10 cellular contexts compared by ENCODE assay signal in genomic region chr19:10113964-10114650, GRCh38. TPM values are rescaled to one million over a fixed set of nuclear protein-coding genes. Genes with fewer than 3 reads are reported as not detected.
A peak's percentile ranks its signal among the peaks of the same experiment; 100 is the strongest.
DNase-seq lines count a peak whose midpoint lies in the region; ATAC-seq, FAIRE-seq and TF ChIP-seq lines count a peak whose summit lies in the region.
"Had no signal": no experiment of that assay in that cellular context is flagged by ENCODE, and none has a peak within 500 bp of the region (broad histone marks: within the 10 kb centered on the region; RNA-seq: fewer than 3 reads in every experiment).

No MANE protein-coding gene starts in this region.

- peaks cover 31 to 81% (median 43%) of the 10 kb centered on the region in 3 donors for H3K4me1 Mint-ChIP-seq in CD8-positive, alpha-beta memory T cell

- TF ChIP-seq POLR2A in erythroblast (IDR thresholded peaks at IDR 0.05; ENCODE audit: low read length) = peak; percentile 38

- ATAC-seq in foreskin keratinocyte = no peak

- WGBS in small intestine, 3 donors = 87 to 90% (median 89%) methylated on average over 36 to 43 of the region's 43 CpGs

- peak overlapping the region in 3 of 7 donors; percentile 34 to 87 (median 79) for H3K4me3 Mint-ChIP-seq in CD8-positive, alpha-beta memory T cell

- peak; percentile 62 for DNase-seq in BE2C
- DNase-seq in CD8-positive, alpha-beta memory T cell = peak in 1 of 5 donors; percentile 57
- DNase-seq in NCI-H69 (lab: John Stamatoyannopoulos, UW) = peak; percentile 18
- peak in 1 of 2 experiments; percentile 32 for DNase-seq in erythroblast (lab: John Stamatoyannopoulos, UW)
- DNase-seq in NCI-H510A treated with DMSO at 0.1 percent for 48 hours (lab: John Stamatoyannopoulos, UW) = no peak
- no peak for DNase-seq in foreskin keratinocyte
- no peak for DNase-seq in NCI-H510A (lab: John Stamatoyannopoulos, UW)
- no peak for DNase-seq in small intestine
- DNase-seq: GDM1 had no signal

- peaks cover 0 to 5% of the 10 kb centered on the region in 2 donors for H3K27me3 Mint-ChIP-seq in CD8-positive, alpha-beta memory T cell

- H3K27me3 ChIP-seq in BE2C (no peaks in the 10 kb centered on the region), foreskin keratinocyte (no peaks in the 10 kb centered on the region), small intestine (ENCODE audit: control insufficient read depth in 2 of 2, insufficient read depth in 2 of 2, low read length in 2 of 2) (no peaks in the 10 kb centered on the region)
- no peaks in the 10 kb centered on the region for H3K27me3 ChIP-seq in CD8-positive, alpha-beta memory T cell (ENCODE audit: insufficient read depth, low read length, poor library complexity, severe bottlenecking)

- FAIRE-seq in small intestine (lab: Jason Lieb, UNC) = no peak

- H3K36me3 Mint-ChIP-seq in CD8-positive, alpha-beta memory T cell = peaks cover 0 to 76% (median 5%) of the 10 kb centered on the region in 3 donors

- no peak overlapping the region for H3K4me3 ChIP-seq in BE2C (ENCODE audit: low read depth, low read length)
- no peak overlapping the region for H3K4me3 ChIP-seq in CD8-positive, alpha-beta memory T cell (ENCODE audit: low read length)
- H3K4me3 ChIP-seq in small intestine (ENCODE audit: low read depth in 1 of 2, low read length in 2 of 2) = no peak overlapping the region

- CTCF ChIA-PET in CD8-positive, alpha-beta memory T cell (lab: Charles Lee) = interaction anchor here (0.6 to 14.2 kb wide), 8 partner anchors 8 to 175 kb away, joined by 3 to 194 read pairs (median 4); partner anchors contain the start of genes ANGPTL6 and PPAN

- POLR2A ChIA-PET in CD8-positive, alpha-beta memory T cell (lab: Charles Lee) = interaction anchor here (0.5 to 2.8 kb wide), 7 partner anchors 10 to 29 kb away, joined by 3 to 15 read pairs (median 5); no protein-coding TSS in a partner anchor

- H3K4me1 ChIP-seq in BE2C (peaks cover 4% of the 10 kb centered on the region; the same call in 1 of the 2 replicates), foreskin keratinocyte (no peaks in the 10 kb centered on the region), small intestine (ENCODE audit: control insufficient read depth in 2 of 2, insufficient read depth in 1 of 2, low read depth in 1 of 2, low read length in 1 of 2) (no peaks in the 10 kb centered on the region)
- H3K4me1 ChIP-seq in CD8-positive, alpha-beta memory T cell (ENCODE audit: insufficient read depth, low read length) = peaks cover 56% of the 10 kb centered on the region
- H3K4me1 ChIP-seq: parathyroid adenoma had no signal

- H3K36me3 ChIP-seq in BE2C (peaks cover 61% of the 10 kb centered on the region), small intestine (ENCODE audit: control insufficient read depth in 2 of 2, insufficient read depth in 2 of 2, low read length in 2 of 2) (peaks cover 16 to 26% of the 10 kb centered on the region in 2 donors)
- peaks cover 44% of the 10 kb centered on the region for H3K36me3 ChIP-seq in CD8-positive, alpha-beta memory T cell (ENCODE audit: insufficient read depth, low read length)

- peak overlapping the region in 7 of 8 donors; percentile 23 to 98 (median 90) for H3K27ac Mint-ChIP-seq in CD8-positive, alpha-beta memory T cell

- no peaks in the 10 kb centered on the region for H3K9me3 ChIP-seq in BE2C
- no peaks in the 10 kb centered on the region for H3K9me3 ChIP-seq in CD8-positive, alpha-beta memory T cell (ENCODE audit: low read length)
- H3K9me3 ChIP-seq in small intestine (ENCODE audit: control insufficient read depth, low read depth) = no peaks in the 10 kb centered on the region

- H3K9me3 Mint-ChIP-seq in CD8-positive, alpha-beta memory T cell = no peaks in the 10 kb centered on the region

- H3K27ac ChIP-seq in CD8-positive, alpha-beta memory T cell (ENCODE audit: low read depth, low read length) = no peak overlapping the region
- H3K27ac ChIP-seq in foreskin keratinocyte = no peak overlapping the region
- no peak overlapping the region for H3K27ac ChIP-seq in small intestine (ENCODE audit: low read depth in 1 of 2, low read length in 1 of 2)
- H3K27ac ChIP-seq: parathyroid adenoma had no signal

- no peak for TF ChIP-seq CTCF in BE2C (IDR thresholded peaks at IDR 0.05; ENCODE audit: low read depth, low read length)
- no peak for TF ChIP-seq CTCF in foreskin keratinocyte (conservative IDR thresholded peaks at IDR 0.05)

RNA-seq across cellular contexts. Expression of gene P2RY11, which starts 2.6 kb away (rescaled TPM):
- 139 TPM for polyA plus RNA-seq in BE2C (2012; ENCODE audit: insufficient read depth, insufficient read length, low read depth)
- total RNA-seq in CD8-positive, alpha-beta memory T cell = 10 to 100 TPM; 53.7 to 58.1 TPM
- polyA plus RNA-seq in CD8-positive, alpha-beta memory T cell = 7.4 TPM
- 5.3 and 6.3 TPM in 2 replicates for total RNA-seq in foreskin keratinocyte
- 6.2 and 7.3 TPM in 2 replicates for polyA plus RNA-seq in foreskin keratinocyte
- 10 to 100 TPM in 1 of 3 donors, 1 to 10 TPM in 2; 3.8 to 14.6 (median 6.3) TPM for polyA plus RNA-seq in small intestine

RNA-seq across cellular contexts. Expression of gene EIF3G, which starts 5.6 kb away (rescaled TPM):
- 765 TPM for polyA plus RNA-seq in BE2C (2012; ENCODE audit: insufficient read depth, insufficient read length, low read depth)
- total RNA-seq in CD8-positive, alpha-beta memory T cell = 100 to 1,000 TPM; 336 to 348 TPM
- 259 TPM for polyA plus RNA-seq in CD8-positive, alpha-beta memory T cell
- 255 and 258 TPM in 2 replicates for total RNA-seq in foreskin keratinocyte
- polyA plus RNA-seq in foreskin keratinocyte (319 and 336 TPM in 2 replicates), small intestine (100 to 1,000 TPM; 138 to 218 (median 213) TPM)

RNA-seq across cellular contexts. Expression of gene PPAN, which starts 7.9 kb away (rescaled TPM):
- polyA plus RNA-seq in BE2C (2012; ENCODE audit: insufficient read depth, insufficient read length, low read depth) = 333 TPM
- 100 to 1,000 TPM; 273 to 284 TPM for total RNA-seq in CD8-positive, alpha-beta memory T cell
- 47.4 TPM for polyA plus RNA-seq in CD8-positive, alpha-beta memory T cell
- 56.6 and 70.7 TPM in 2 replicates for total RNA-seq in foreskin keratinocyte
- 66.8 and 71.6 TPM in 2 replicates for polyA plus RNA-seq in foreskin keratinocyte
- 10 to 100 TPM; 26.2 to 48.3 (median 37.3) TPM for polyA plus RNA-seq in small intestine

RNA-seq across cellular contexts. Expression of gene ANGPTL6, which starts 11.6 kb away (rescaled TPM):
- 1.0 TPM for polyA plus RNA-seq in BE2C (2012; ENCODE audit: insufficient read depth, insufficient read length, low read depth)
- total RNA-seq in CD8-positive, alpha-beta memory T cell = 1 to 10 TPM; 6.6 to 7.7 TPM
- 0.35 TPM for polyA plus RNA-seq in CD8-positive, alpha-beta memory T cell
- total RNA-seq in foreskin keratinocyte = 0.07 and 0.11 TPM in 2 replicates
- polyA plus RNA-seq in foreskin keratinocyte (0.08 and 0.10 TPM in 2 replicates), small intestine (under 1 TPM; 0.45 to 0.72 (median 0.54) TPM)

RNA-seq across cellular contexts. Expression of gene SHFL, which starts 28.0 kb away (rescaled TPM):
- 1.5 TPM for polyA plus RNA-seq in BE2C (2012; ENCODE audit: insufficient read depth, insufficient read length, low read depth)
- 10 to 100 TPM; 41.5 to 45.2 TPM for total RNA-seq in CD8-positive, alpha-beta memory T cell
- polyA plus RNA-seq in CD8-positive, alpha-beta memory T cell = 68.1 TPM
- total RNA-seq in foreskin keratinocyte = 36.7 and 43.7 TPM in 2 replicates
- polyA plus RNA-seq in foreskin keratinocyte = 44.4 and 53.7 TPM in 2 replicates
- polyA plus RNA-seq in small intestine = 10 to 100 TPM; 32.5 to 60.8 (median 40.5) TPM

Comparison
In these comparisons a context has a peak if more than half of its experiments do, and no peak if none do; other contexts are left out.
1. DNase-seq: peak in BE2C (single experiment) and NCI-H69 (single experiment); none in NCI-H510A treated with DMSO at 0.1 percent for 48 hours (single experiment), foreskin keratinocyte (0 of 2), NCI-H510A (single experiment) and small intestine (single experiment).